ENCODE assay signal across 15 cellular contexts in the genomic region with DNA sequence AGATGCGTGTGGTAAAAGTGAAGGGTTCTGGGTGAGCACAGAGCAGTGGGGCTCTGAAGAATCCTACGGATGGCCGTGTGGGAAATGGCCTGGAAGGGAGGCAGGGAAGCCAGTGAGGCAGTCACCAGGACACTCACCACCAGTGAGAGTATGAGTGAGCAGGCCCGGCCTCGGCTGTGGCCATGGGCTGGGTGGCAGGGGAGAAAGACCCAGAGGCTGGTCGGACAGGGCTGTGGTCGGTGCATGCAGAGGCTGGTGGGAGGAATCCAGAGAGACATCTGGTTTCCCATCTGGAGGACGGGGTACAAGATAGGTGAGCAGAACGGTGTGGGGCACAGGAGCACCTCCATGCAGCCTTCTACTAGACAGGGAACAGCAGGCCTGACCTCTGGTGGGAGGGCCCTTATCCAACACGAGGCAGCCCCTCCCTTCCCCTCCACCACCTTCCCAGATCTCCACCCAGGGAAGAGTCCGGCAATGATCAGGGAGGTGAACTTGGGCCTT.
"Had no signal": no experiment of that assay in that cellular context is flagged by ENCODE, and none has a peak within 500 bp of the region (broad histone marks: within the 10 kb centered on the region; RNA-seq: fewer than 3 reads in every experiment).

No MANE protein-coding gene starts in this region.

- H3K27ac Mint-ChIP-seq: activated CD4-positive, alpha-beta T cell treated with anti-CD3 and anti-CD28 coated beads, Interleukin-2, amount 10 ng/mL, durations not matched to agents 24 days and 14 days; activated naive CD4-positive, alpha-beta T cell treated with anti-CD3 and anti-CD28 coated beads for 36 hours; activated naive CD8-positive, alpha-beta T cell treated with anti-CD3 and anti-CD28 coated beads, Interleukin-2, amount 50 U/mL, for 24 hours; activated T-helper 1 cell treated with anti-CD3 and anti-CD28 coated beads, Interleukin-12 subunit alpha, Interleukin-12 subunit beta, Interleukin-2, Interleukin-4 antibody, amounts not matched to agents 30 ng/mL and 10 ng/mL and 1 ng/mL, durations not matched to agents 14 hours and 24 hours and 36 hours; stimulated activated effector memory CD8-positive, alpha-beta T cell treated with anti-CD3 and anti-CD28 coated beads, Interleukin-12 subunit alpha, Interleukin-12 subunit beta, amount 100 ng/mL, for 72 hours; type B pancreatic cell had no signal

- H3K36me3 Mint-ChIP-seq: stimulated activated effector memory CD8-positive, alpha-beta T cell treated with anti-CD3 and anti-CD28 coated beads, Interleukin-12 subunit alpha, Interleukin-12 subunit beta, amount 100 ng/mL, for 72 hours; type B pancreatic cell had no signal

- H3K4me3 ChIP-seq: ascending aorta, breast epithelium, ovary, right lobe of liver, smooth muscle cell had no signal

- H3K9me3 Mint-ChIP-seq: activated CD4-positive, alpha-beta T cell treated with anti-CD3 and anti-CD28 coated beads, Interleukin-2, amount 10 ng/mL, durations not matched to agents 24 days and 14 days; activated naive CD4-positive, alpha-beta T cell treated with anti-CD3 and anti-CD28 coated beads for 36 hours; activated naive CD8-positive, alpha-beta T cell treated with anti-CD3 and anti-CD28 coated beads, Interleukin-2, amount 50 U/mL, for 24 hours; activated T-helper 1 cell treated with anti-CD3 and anti-CD28 coated beads, Interleukin-12 subunit alpha, Interleukin-12 subunit beta, Interleukin-2, Interleukin-4 antibody, amounts not matched to agents 30 ng/mL and 10 ng/mL and 1 ng/mL, durations not matched to agents 14 hours and 24 hours and 36 hours; nephron progenitor cell; stimulated activated effector memory CD8-positive, alpha-beta T cell treated with anti-CD3 and anti-CD28 coated beads, Interleukin-12 subunit alpha, Interleukin-12 subunit beta, amount 100 ng/mL, for 72 hours; type B pancreatic cell had no signal

- H3K27me3 Mint-ChIP-seq: activated naive CD8-positive, alpha-beta T cell treated with anti-CD3 and anti-CD28 coated beads, Interleukin-2, amount 50 U/mL, for 24 hours had no signal

- H3K27ac ChIP-seq: ascending aorta, breast epithelium, ovary, right lobe of liver had no signal

- H3K4me3 Mint-ChIP-seq: activated CD4-positive, alpha-beta T cell treated with anti-CD3 and anti-CD28 coated beads, Interleukin-2, amount 10 ng/mL, durations not matched to agents 24 days and 14 days; activated naive CD4-positive, alpha-beta T cell treated with anti-CD3 and anti-CD28 coated beads for 36 hours; activated naive CD8-positive, alpha-beta T cell treated with anti-CD3 and anti-CD28 coated beads, Interleukin-2, amount 50 U/mL, for 24 hours; activated T-helper 1 cell treated with anti-CD3 and anti-CD28 coated beads, Interleukin-12 subunit alpha, Interleukin-12 subunit beta, Interleukin-2, Interleukin-4 antibody, amounts not matched to agents 30 ng/mL and 10 ng/mL and 1 ng/mL, durations not matched to agents 14 hours and 24 hours and 36 hours; nephron progenitor cell; stimulated activated effector memory CD8-positive, alpha-beta T cell treated with anti-CD3 and anti-CD28 coated beads, Interleukin-12 subunit alpha, Interleukin-12 subunit beta, amount 100 ng/mL, for 72 hours; type B pancreatic cell had no signal

- H3K27me3 ChIP-seq: ascending aorta, breast epithelium, ovary, right lobe of liver had no signal

- H3K4me1 Mint-ChIP-seq: activated naive CD8-positive, alpha-beta T cell treated with anti-CD3 and anti-CD28 coated beads, Interleukin-2, amount 50 U/mL, for 24 hours had no signal

- H3K4me1 ChIP-seq: ascending aorta, breast epithelium had no signal

- H3K9me3 ChIP-seq: ascending aorta, breast epithelium, ovary, right lobe of liver had no signal

- H3K36me3 ChIP-seq: ascending aorta, breast epithelium, ovary had no signal

- ATAC-seq: activated naive CD8-positive, alpha-beta T cell treated with anti-CD3 and anti-CD28 coated beads, Interleukin-2, amount 50 U/mL, for 24 hours; stimulated activated effector memory CD8-positive, alpha-beta T cell treated with anti-CD3 and anti-CD28 coated beads, Interleukin-12 subunit alpha, Interleukin-12 subunit beta, amount 100 ng/mL, for 72 hours had no signal

- H3K4me2 ChIP-seq: smooth muscle cell had no signal

- DNase-seq: activated CD4-positive, alpha-beta T cell treated with anti-CD3 and anti-CD28 coated beads, Interleukin-2, amount 10 ng/mL, durations not matched to agents 24 days and 14 days; activated CD4-positive, CD25-positive, alpha-beta regulatory T cell; activated naive CD4-positive, alpha-beta T cell treated with anti-CD3 and anti-CD28 coated beads for 36 hours; activated naive CD8-positive, alpha-beta T cell treated with anti-CD3 and anti-CD28 coated beads, Interleukin-2, amount 50 U/mL, for 24 hours; mesendoderm; nephron progenitor cell; right lobe of liver; SW 1271 had no signal
